15 cellular contexts compared by ENCODE assay signal in genomic region chr11:83613767-83614121, GRCh38.
DNase-seq lines count a peak whose midpoint lies in the region; ATAC-seq and TF ChIP-seq lines count a peak whose summit lies in the region.
"Had no signal": no experiment of that assay in that cellular context is flagged by ENCODE, and none has a peak within 500 bp of the region (broad histone marks: within the 10 kb centered on the region; RNA-seq: fewer than 3 reads in every experiment).

No MANE protein-coding gene starts in this region.

- H3K4me1 ChIP-seq in thyroid gland = peaks cover 36 to 52% of the 10 kb centered on the region in 2 donors
- peaks cover 0 to 5% (median 0%) of the 10 kb centered on the region in 4 donors for H3K4me1 ChIP-seq in tibial nerve

- no peaks in the 10 kb centered on the region for H3K27me3 ChIP-seq in thyroid gland
- no peaks in the 10 kb centered on the region for H3K27me3 ChIP-seq in tibial nerve

- intact Hi-C loops in thyroid gland (cut with DNase I) = no loop called here

- TF ChIP-seq CTCF in thyroid gland (IDR thresholded peaks at IDR 0.05) (no peak), tibial nerve (IDR thresholded peaks at IDR 0.05) (no peak)

- WGBS in thyroid gland, 2 donors = 38 to 40% methylated on average over 2 of the region's 2 CpGs
- WGBS in tibial nerve, 2 donors = 44 to 67% methylated on average over 2 of the region's 2 CpGs

- DNase-seq in thyroid gland (no peak), NCI-H2227 (lab: John Stamatoyannopoulos, UW; ENCODE audit: unreplicated experiment) (no peak), tibial nerve (ENCODE audit: low spot score in 2 of 2) (no peak), NCI-H510A treated with DMSO at 0.1 percent for 48 hours (lab: John Stamatoyannopoulos, UW) (no peak)
- DNase-seq: anterior cingulate cortex, Calu3, cortex of kidney, HCEC 1CT, NCI-H1930, occipital lobe had no signal

- H3K36me3 ChIP-seq in thyroid gland = no peaks in the 10 kb centered on the region
- H3K36me3 ChIP-seq in tibial nerve = no peaks in the 10 kb centered on the region
- H3K36me3 ChIP-seq: thoracic aorta had no signal

- no peaks in the 10 kb centered on the region for H3K9me3 ChIP-seq in thyroid gland
- no peaks in the 10 kb centered on the region for H3K9me3 ChIP-seq in tibial nerve
- H3K9me3 ChIP-seq: thoracic aorta had no signal

- no peak for TF ChIP-seq POLR2A in thyroid gland (IDR thresholded peaks at IDR 0.05)
- TF ChIP-seq POLR2A in tibial nerve (IDR thresholded peaks at IDR 0.05) = no peak

- H3K4me3 ChIP-seq in thyroid gland (replicated peaks in 1 of 3) (no peak overlapping the region), tibial nerve (no peak overlapping the region)
- H3K4me3 ChIP-seq: smooth muscle cell, thoracic aorta had no signal

- TF ChIP-seq EP300 in tibial nerve (IDR thresholded peaks at IDR 0.05) = no peak

- H3K27ac ChIP-seq in thyroid gland = peak overlapping the region in 2 of 3 donors; percentile 36 to 73
- H3K27ac ChIP-seq in tibial nerve = no peak overlapping the region
- H3K27ac ChIP-seq: thoracic aorta had no signal

- ATAC-seq in GM19324 (IDR thresholded peaks at IDR 0.05; ENCODE audit: low FRiP score, unreplicated experiment) = peak; percentile 24
- peak; percentile 30 for ATAC-seq in HG02571 (IDR thresholded peaks at IDR 0.05; ENCODE audit: unreplicated experiment)
- ATAC-seq in HG03159 (IDR thresholded peaks at IDR 0.05; ENCODE audit: unreplicated experiment) = peak; percentile 15

Comparison
In these comparisons a context has a peak if more than half of its experiments do, and no peak if none do; other contexts are left out.
1. H3K27ac ChIP-seq: peak in thyroid gland (2 of 3); none in tibial nerve (0 of 4).
2. Peak in every context shown above with its lines, with median percentiles within 50 percentile points of each other: ATAC-seq.